ENCODE assay signal across 26 cellular contexts in the genomic region with DNA sequence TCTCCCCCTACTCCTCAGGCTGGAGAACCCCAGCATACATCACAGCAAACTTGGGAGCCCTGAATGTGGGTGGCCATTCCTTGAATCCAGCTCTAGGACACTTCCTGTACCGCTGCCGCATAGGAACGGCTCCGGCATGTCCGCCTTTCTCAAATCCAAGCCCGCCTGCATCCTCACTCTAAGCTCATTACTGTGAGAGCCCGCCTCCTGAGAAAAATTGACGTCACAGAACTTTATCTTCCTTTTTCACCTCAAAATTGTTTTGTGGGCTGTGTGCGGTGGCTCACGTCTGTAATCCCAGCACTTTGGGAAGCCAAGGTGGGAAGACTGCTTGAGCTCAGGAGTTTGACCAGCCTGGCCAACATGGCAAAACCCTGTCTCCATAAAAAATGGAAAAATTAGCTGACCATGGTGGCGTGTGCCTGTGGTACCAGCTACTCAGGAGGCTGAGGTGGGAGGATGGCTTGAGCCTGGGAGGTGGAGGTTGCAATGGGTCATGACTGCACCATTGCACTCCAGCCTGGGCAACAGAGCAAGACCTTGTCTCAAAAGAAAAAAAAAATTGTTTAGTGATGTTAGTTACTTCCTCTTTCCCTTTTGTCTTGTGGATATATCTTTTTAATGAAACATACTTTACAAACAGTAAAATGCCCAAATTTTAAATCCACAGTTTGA. TPM values are rescaled to one million over a fixed set of nuclear protein-coding genes. Genes with fewer than 3 reads are reported as not detected.
DNase-seq lines count a peak whose midpoint lies in the region; ATAC-seq and TF ChIP-seq lines count a peak whose summit lies in the region.
"Had no signal": no experiment of that assay in that cellular context is flagged by ENCODE, and none has a peak within 500 bp of the region (broad histone marks: within the 10 kb centered on the region; RNA-seq: fewer than 3 reads in every experiment).

No MANE protein-coding gene starts in this region.

- intact Hi-C loops in cardiac septum (cut with DNase I), result no loop called here

- H3K27ac Mint-ChIP-seq in memory B cell, result peak overlapping the region; percentile 87
- H3K27ac Mint-ChIP-seq: activated T-helper 2 cell treated with anti-CD3 and anti-CD28 coated beads, Interferon-gamma antibody, Interleukin-2, Interleukin-4, amounts not matched to agents 10 μg/mL and 5 μg/mL and 100 μg/mL, durations not matched to agents 14 hours and 24 hours and 36 hours; T-helper 2 cell treated with Interferon-gamma antibody and Interleukin-4, amounts not matched to agents 5 μg/mL and 100 μg/mL, for 36 hours had no signal

- peak; percentile 37 for DNase-seq in KBM-7
- no peak for DNase-seq in memory B cell (ENCODE audit: low spot score in 2 of 2)
- no peak for DNase-seq in cardiac septum (ENCODE audit: low spot score)
- no peak for DNase-seq in DMS79 (lab: John Stamatoyannopoulos, UW)
- DNase-seq in NCI-H1417 (lab: John Stamatoyannopoulos, UW), result no peak
- DNase-seq: activated CD4-positive, alpha-beta T cell treated with anti-CD3 and anti-CD28 coated beads, Interleukin-2, amount 50 U/mL, for 4 hours; activated CD8-positive, alpha-beta memory T cell treated with anti-CD3 and anti-CD28 coated beads, Interleukin-2, amount 50 U/mL, for 4 hours; CD8-positive, alpha-beta memory T cell; effector CD8-positive, alpha-beta T cell; erythroblast; foreskin keratinocyte; left ventricle myocardium inferior; midbrain; MM.1S; NCI-H1930; NCI-H2227 treated with DMSO at 0.1 percent for 48 hours; NCI-H774; sigmoid colon; uterus; WERI-Rb-1 had no signal

- no peak overlapping the region for H2AFZ ChIP-seq in SU-DHL-6 (ENCODE audit: low read depth, low read length, severe bottlenecking)

- peak overlapping the region; percentile 27 for H3K4me2 ChIP-seq in DOHH2 (ENCODE audit: low read length)
- peak overlapping the region; percentile 45 for H3K4me2 ChIP-seq in SU-DHL-6 (ENCODE audit: low read depth, low read length, poor library complexity, severe bottlenecking)

- H3K36me3 ChIP-seq in DOHH2 (ENCODE audit: control insufficient read depth, low read length) (no peaks in the 10 kb centered on the region), SU-DHL-6 (ENCODE audit: low read length) (no peaks in the 10 kb centered on the region)
- H3K36me3 ChIP-seq: uterus had no signal

- H3K27me3 Mint-ChIP-seq in memory B cell, result no peaks in the 10 kb centered on the region
- H3K27me3 Mint-ChIP-seq: CD8-positive, alpha-beta memory T cell had no signal

- H3K4me3 ChIP-seq in DOHH2 (ENCODE audit: low read length) (no peak overlapping the region), SU-DHL-6 (ENCODE audit: insufficient read depth, low read length, poor library complexity, severe bottlenecking) (no peak overlapping the region)
- H3K4me3 ChIP-seq: left ventricle myocardium inferior, sigmoid colon, uterus had no signal

- H3F3A ChIP-seq in DOHH2 (ENCODE audit: control insufficient read depth, insufficient read depth), result 0 out of 2 replicates have a peak, but pooled peaks cover 4% of the 10 kb centered on the region
- H3F3A ChIP-seq in SU-DHL-6 (ENCODE audit: insufficient read depth), result peaks cover 3% of the 10 kb centered on the region; the same call in 1 of the 2 replicates

- peaks cover 17% of the 10 kb centered on the region for H3K4me1 ChIP-seq in DOHH2 (ENCODE audit: control insufficient read depth, low read length)
- H3K4me1 ChIP-seq: foreskin keratinocyte, left ventricle myocardium inferior, sigmoid colon, uterus had no signal

- in situ Hi-C loops in KBM-7 (cut with MboI; ENCODE audit: low pct_unique_long_range_greater_than_20kb, low sequenced_read_pairs), result no loop called here

- H3K4me3 Mint-ChIP-seq in memory B cell, result peak overlapping the region; percentile 64
- H3K4me3 Mint-ChIP-seq: CD8-positive, alpha-beta memory T cell; T-helper 2 cell treated with Interferon-gamma antibody and Interleukin-4, amounts not matched to agents 5 μg/mL and 100 μg/mL, for 36 hours had no signal

- H4K20me1 ChIP-seq in DOHH2 (ENCODE audit: control insufficient read depth, insufficient read depth, low read depth, low read length) (no peaks in the 10 kb centered on the region), SU-DHL-6 (ENCODE audit: low read depth, low read length) (no peaks in the 10 kb centered on the region)

- no peak overlapping the region for H3K9ac ChIP-seq in SU-DHL-6 (ENCODE audit: low read length)

- H3K9me2 ChIP-seq in DOHH2 (replicated peaks; ENCODE audit: control insufficient read depth, low read length), result no peaks in the 10 kb centered on the region
- H3K9me2 ChIP-seq in SU-DHL-6 (replicated peaks; ENCODE audit: insufficient read depth, low read length), result no peaks in the 10 kb centered on the region

- no peaks in the 10 kb centered on the region for H3K9me3 Mint-ChIP-seq in memory B cell
- H3K9me3 Mint-ChIP-seq: activated T-helper 2 cell treated with anti-CD3 and anti-CD28 coated beads, Interferon-gamma antibody, Interleukin-2, Interleukin-4, amounts not matched to agents 10 μg/mL and 5 μg/mL and 100 μg/mL, durations not matched to agents 14 hours and 24 hours and 36 hours; CD8-positive, alpha-beta memory T cell; T-helper 2 cell treated with Interferon-gamma antibody and Interleukin-4, amounts not matched to agents 5 μg/mL and 100 μg/mL, for 36 hours had no signal

- H3K79me2 ChIP-seq in DOHH2 (ENCODE audit: control insufficient read depth, low read length) (no peaks in the 10 kb centered on the region), SU-DHL-6 (ENCODE audit: insufficient read depth, low read length) (no peaks in the 10 kb centered on the region)

- TF ChIP-seq CTCF in DOHH2 (IDR thresholded peaks at IDR 0.05; ENCODE audit: low read depth, low read length, poor library complexity, severe bottlenecking) (no peak), SU-DHL-6 (IDR thresholded peaks at IDR 0.05; ENCODE audit: insufficient read depth, low read length, poor library complexity, severe bottlenecking) (no peak)

- H3K4me1 Mint-ChIP-seq in memory B cell, result peaks cover 14% of the 10 kb centered on the region

- ATAC-seq in memory B cell (ENCODE audit: low read depth), result peak; percentile 90
- ATAC-seq: foreskin keratinocyte had no signal

- H3K36me3 Mint-ChIP-seq in memory B cell, result no peaks in the 10 kb centered on the region

- H3K9me3 ChIP-seq in DOHH2 (ENCODE audit: control insufficient read depth, insufficient read depth, low read length) (no peaks in the 10 kb centered on the region), SU-DHL-6 (ENCODE audit: insufficient read depth, low read length) (no peaks in the 10 kb centered on the region)
- H3K9me3 ChIP-seq: left ventricle myocardium inferior, sigmoid colon, uterus had no signal

- H3K27ac ChIP-seq in DOHH2 (ENCODE audit: low read depth, low read length) (peak overlapping the region; percentile 29), SU-DHL-6 (ENCODE audit: low read depth, low read length) (peak overlapping the region; percentile 55)
- H3K27ac ChIP-seq: foreskin keratinocyte, HL-60, left ventricle myocardium inferior, sigmoid colon, uterus, WERI-Rb-1 had no signal

- no peaks in the 10 kb centered on the region for H3K27me3 ChIP-seq in DOHH2 (ENCODE audit: control insufficient read depth, low read length)
- H3K27me3 ChIP-seq in SU-DHL-6 (ENCODE audit: low read length), result no peaks in the 10 kb centered on the region
- H3K27me3 ChIP-seq: foreskin keratinocyte, sigmoid colon, uterus had no signal

RNA-seq across cellular contexts. Expression of gene RNF44, which starts 22.8 kb away (rescaled TPM):
- 25.4 TPM for total RNA-seq in cardiac septum

RNA-seq across cellular contexts. Expression of gene CDHR2, which starts 34.8 kb away (rescaled TPM):
- total RNA-seq in cardiac septum, result 0.51 TPM
- total RNA-seq: SK-MEL-5 had no signal
